ENCODE assay signal across 1 cellular context in the genomic region with DNA sequence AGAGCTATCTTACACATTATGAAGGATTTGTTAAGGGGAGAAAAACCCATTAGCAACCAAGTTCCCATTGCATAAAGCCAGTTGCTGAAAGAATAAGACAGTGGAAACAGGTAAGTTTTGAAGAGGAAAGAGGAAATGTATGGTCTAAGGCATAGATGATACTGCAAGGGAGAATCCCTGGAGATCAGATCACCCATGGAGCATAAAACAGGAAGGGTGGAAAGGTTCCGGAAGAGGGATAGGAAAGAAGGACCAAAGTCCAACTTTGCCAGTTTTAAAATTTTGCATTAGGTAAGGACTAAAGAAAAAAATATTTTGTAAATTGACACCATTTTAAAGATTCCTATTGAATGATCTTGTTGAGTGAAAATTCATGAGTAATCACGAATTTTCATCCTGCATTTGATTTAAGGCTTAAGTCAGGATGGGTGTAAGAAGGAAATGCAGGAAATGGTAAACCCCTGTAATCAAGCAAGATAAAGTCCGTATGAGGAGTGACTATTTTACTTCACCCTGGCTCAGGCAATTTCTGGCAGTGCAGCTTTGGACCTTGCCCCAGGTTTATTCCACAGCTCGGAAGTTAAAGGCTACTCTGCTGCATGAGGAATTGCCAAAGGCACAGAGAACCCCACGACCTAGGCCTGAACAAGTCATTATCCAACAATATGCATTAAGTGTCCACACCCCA.
TF ChIP-seq lines count a peak whose summit lies in the region.

No MANE protein-coding gene starts in this region.

TF ChIP-seq in HepG2, 621 proteins besides CTCF, POLR2A, EP300 and RAD21 (continues in another document):
- TF ChIP-seq PHF21A (CRISPR knock-in tag; IDR thresholded peaks at IDR 0.05) = peak; percentile 59; the same call in 1 of the 2 replicates
- TF ChIP-seq, protein P1, sequence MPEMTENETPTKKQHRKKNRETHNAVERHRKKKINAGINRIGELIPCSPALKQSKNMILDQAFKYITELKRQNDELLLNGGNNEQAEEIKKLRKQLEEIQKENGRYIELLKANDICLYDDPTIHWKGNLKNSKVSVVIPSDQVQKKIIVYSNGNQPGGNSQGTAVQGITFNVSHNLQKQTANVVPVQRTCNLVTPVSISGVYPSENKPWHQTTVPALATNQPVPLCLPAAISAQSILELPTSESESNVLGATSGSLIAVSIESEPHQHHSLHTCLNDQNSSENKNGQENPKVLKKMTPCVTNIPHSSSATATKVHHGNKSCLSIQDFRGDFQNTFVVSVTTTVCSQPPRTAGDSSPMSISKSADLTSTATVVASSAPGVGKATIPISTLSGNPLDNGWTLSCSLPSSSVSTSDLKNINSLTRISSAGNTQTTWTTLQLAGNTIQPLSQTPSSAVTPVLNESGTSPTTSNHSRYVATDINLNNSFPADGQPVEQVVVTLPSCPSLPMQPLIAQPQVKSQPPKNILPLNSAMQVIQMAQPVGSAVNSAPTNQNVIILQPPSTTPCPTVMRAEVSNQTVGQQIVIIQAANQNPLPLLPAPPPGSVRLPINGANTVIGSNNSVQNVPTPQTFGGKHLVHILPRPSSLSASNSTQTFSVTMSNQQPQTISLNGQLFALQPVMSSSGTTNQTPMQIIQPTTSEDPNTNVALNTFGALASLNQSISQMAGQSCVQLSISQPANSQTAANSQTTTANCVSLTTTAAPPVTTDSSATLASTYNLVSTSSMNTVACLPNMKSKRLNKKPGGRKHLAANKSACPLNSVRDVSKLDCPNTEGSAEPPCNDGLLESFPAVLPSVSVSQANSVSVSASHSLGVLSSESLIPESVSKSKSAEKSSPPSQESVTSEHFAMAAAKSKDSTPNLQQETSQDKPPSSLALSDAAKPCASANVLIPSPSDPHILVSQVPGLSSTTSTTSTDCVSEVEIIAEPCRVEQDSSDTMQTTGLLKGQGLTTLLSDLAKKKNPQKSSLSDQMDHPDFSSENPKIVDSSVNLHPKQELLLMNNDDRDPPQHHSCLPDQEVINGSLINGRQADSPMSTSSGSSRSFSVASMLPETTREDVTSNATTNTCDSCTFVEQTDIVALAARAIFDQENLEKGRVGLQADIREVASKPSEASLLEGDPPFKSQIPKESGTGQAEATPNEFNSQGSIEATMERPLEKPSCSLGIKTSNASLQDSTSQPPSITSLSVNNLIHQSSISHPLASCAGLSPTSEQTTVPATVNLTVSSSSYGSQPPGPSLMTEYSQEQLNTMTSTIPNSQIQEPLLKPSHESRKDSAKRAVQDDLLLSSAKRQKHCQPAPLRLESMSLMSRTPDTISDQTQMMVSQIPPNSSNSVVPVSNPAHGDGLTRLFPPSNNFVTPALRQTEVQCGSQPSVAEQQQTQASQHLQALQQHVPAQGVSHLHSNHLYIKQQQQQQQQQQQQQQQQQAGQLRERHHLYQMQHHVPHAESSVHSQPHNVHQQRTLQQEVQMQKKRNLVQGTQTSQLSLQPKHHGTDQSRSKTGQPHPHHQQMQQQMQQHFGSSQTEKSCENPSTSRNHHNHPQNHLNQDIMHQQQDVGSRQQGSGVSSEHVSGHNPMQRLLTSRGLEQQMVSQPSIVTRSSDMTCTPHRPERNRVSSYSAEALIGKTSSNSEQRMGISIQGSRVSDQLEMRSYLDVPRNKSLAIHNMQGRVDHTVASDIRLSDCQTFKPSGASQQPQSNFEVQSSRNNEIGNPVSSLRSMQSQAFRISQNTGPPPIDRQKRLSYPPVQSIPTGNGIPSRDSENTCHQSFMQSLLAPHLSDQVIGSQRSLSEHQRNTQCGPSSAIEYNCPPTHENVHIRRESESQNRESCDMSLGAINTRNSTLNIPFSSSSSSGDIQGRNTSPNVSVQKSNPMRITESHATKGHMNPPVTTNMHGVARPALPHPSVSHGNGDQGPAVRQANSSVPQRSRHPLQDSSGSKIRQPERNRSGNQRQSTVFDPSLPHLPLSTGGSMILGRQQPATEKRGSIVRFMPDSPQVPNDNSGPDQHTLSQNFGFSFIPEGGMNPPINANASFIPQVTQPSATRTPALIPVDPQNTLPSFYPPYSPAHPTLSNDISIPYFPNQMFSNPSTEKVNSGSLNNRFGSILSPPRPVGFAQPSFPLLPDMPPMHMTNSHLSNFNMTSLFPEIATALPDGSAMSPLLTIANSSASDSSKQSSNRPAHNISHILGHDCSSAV (CRISPR knock-in tag; IDR thresholded peaks at IDR 0.05; ENCODE audit: borderline replicate concordance) = no peak
- no peak for TF ChIP-seq HNF1A (IDR thresholded peaks at IDR 0.05; ENCODE audit: low read depth)
- peak; percentile 21; the same call in 1 of the 2 replicates for TF ChIP-seq HNF1A (CRISPR knock-in tag; IDR thresholded peaks at IDR 0.05; ENCODE audit: borderline replicate concordance)
- TF ChIP-seq SETDB1 (CRISPR knock-in tag; IDR thresholded peaks at IDR 0.05; ENCODE audit: borderline replicate concordance) = no peak
- TF ChIP-seq ZNF597 (CRISPR knock-in tag; IDR thresholded peaks at IDR 0.05) = no peak
- TF ChIP-seq ZNF773 (CRISPR knock-in tag; IDR thresholded peaks at IDR 0.05; ENCODE audit: borderline replicate concordance) = no peak
- TF ChIP-seq SNAPC4 (CRISPR knock-in tag; IDR thresholded peaks at IDR 0.05) = no peak
- 0 out of 2 replicates have a peak, but pooled peaks have one; percentile 49 for TF ChIP-seq SMAD9 (CRISPR knock-in tag; IDR thresholded peaks at IDR 0.05)
- no peak for TF ChIP-seq HOXA5 (CRISPR knock-in tag; IDR thresholded peaks at IDR 0.05)
- no peak for TF ChIP-seq MATR3 (CRISPR knock-in tag; IDR thresholded peaks at IDR 0.05)
- no peak for TF ChIP-seq PRDM10 (CRISPR knock-in tag; IDR thresholded peaks at IDR 0.05; ENCODE audit: low read depth)
- TF ChIP-seq TCF7L2 (IDR thresholded peaks at IDR 0.05; ENCODE audit: low read depth, low read length) = no peak
- TF ChIP-seq, protein P2, sequence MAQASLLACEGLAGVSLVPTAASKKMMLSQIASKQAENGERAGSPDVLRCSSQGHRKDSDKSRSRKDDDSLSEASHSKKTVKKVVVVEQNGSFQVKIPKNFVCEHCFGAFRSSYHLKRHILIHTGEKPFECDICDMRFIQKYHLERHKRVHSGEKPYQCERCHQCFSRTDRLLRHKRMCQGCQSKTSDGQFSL (CRISPR knock-in tag; IDR thresholded peaks at IDR 0.05) = no peak
- TF ChIP-seq GATA4 (IDR thresholded peaks at IDR 0.05; ENCODE audit: borderline replicate concordance, low read depth) = no peak
- no peak for TF ChIP-seq RARG (CRISPR knock-in tag; IDR thresholded peaks at IDR 0.05; ENCODE audit: low read depth)
- TF ChIP-seq ZNF749 (CRISPR knock-in tag; IDR thresholded peaks at IDR 0.05; ENCODE audit: borderline replicate concordance) = no peak
- TF ChIP-seq DPF2 (CRISPR knock-in tag; IDR thresholded peaks at IDR 0.05; ENCODE audit: borderline replicate concordance, low read depth) = no peak
- no peak for TF ChIP-seq ETS1 (CRISPR knock-in tag; IDR thresholded peaks at IDR 0.05)
- TF ChIP-seq ZNF292 (CRISPR knock-in tag; IDR thresholded peaks at IDR 0.05; ENCODE audit: borderline replicate concordance, low read depth) = peak; percentile 42; the same call in 1 of the 2 replicates
